ENCODE assay signal across 1 cellular context in the genomic region with DNA sequence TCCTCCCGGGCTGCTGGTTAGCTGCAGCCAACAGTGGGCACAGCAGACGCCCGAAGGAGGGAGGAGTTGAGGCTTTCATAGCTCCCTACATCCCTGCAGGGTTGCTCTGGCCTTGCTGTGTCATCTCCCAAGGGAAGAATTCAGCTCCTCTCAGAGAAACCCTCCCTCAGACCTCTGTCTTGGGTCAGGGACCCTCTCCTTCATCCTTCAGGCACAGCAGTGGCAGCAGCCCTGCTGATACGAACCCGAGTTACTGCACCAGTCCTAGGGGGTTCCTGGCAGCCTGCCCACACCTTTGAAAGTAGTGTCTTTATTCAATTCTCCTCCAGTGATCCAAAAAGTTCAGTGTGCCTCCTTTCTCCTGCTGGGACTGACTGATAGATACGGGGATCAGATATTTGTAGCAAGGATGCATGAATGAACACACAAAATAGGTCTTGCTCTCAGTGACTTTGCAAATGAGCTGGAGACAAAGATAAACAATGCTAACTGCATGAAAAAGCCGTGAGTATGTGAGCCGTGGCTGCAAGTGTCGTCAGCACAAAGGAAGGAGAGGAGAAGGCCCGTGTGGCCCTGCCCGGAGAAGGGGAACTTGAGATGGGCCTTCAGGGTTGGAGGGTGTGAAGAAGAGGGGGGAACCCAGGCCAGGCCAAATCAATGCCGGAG.
TF ChIP-seq lines count a peak whose summit lies in the region.

No MANE protein-coding gene starts in this region.

TF ChIP-seq in H1, 55 proteins besides CTCF, POLR2A, EP300 and RAD21:
- no peak for TF ChIP-seq SUZ12 (IDR thresholded peaks at IDR 0.05; ENCODE audit: low read length)
- no peak for TF ChIP-seq FOSL1 (IDR thresholded peaks at IDR 0.05; ENCODE audit: insufficient read depth, low read depth, low read length)
- TF ChIP-seq, protein P1, sequence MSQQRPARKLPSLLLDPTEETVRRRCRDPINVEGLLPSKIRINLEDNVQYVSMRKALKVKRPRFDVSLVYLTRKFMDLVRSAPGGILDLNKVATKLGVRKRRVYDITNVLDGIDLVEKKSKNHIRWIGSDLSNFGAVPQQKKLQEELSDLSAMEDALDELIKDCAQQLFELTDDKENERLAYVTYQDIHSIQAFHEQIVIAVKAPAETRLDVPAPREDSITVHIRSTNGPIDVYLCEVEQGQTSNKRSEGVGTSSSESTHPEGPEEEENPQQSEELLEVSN (IDR thresholded peaks at IDR 0.05), result no peak
- TF ChIP-seq CBX8 (IDR thresholded peaks at IDR 0.05; ENCODE audit: borderline replicate concordance, low read depth, low read length), result no peak
- TF ChIP-seq, protein P2, sequence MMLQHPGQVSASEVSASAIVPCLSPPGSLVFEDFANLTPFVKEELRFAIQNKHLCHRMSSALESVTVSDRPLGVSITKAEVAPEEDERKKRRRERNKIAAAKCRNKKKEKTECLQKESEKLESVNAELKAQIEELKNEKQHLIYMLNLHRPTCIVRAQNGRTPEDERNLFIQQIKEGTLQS (IDR thresholded peaks at IDR 0.05; ENCODE audit: insufficient read depth, low read depth, low read length), result no peak
- no peak for TF ChIP-seq JUND (IDR thresholded peaks at IDR 0.05; ENCODE audit: low read length)
- no peak for TF ChIP-seq TCF12 (IDR thresholded peaks at IDR 0.05; ENCODE audit: low read depth, low read length)
TF ChIP-seq in H1: peak in this region for 0.
